Comparison of ENCODE assay signal across 7 cellular contexts in the genomic region with DNA sequence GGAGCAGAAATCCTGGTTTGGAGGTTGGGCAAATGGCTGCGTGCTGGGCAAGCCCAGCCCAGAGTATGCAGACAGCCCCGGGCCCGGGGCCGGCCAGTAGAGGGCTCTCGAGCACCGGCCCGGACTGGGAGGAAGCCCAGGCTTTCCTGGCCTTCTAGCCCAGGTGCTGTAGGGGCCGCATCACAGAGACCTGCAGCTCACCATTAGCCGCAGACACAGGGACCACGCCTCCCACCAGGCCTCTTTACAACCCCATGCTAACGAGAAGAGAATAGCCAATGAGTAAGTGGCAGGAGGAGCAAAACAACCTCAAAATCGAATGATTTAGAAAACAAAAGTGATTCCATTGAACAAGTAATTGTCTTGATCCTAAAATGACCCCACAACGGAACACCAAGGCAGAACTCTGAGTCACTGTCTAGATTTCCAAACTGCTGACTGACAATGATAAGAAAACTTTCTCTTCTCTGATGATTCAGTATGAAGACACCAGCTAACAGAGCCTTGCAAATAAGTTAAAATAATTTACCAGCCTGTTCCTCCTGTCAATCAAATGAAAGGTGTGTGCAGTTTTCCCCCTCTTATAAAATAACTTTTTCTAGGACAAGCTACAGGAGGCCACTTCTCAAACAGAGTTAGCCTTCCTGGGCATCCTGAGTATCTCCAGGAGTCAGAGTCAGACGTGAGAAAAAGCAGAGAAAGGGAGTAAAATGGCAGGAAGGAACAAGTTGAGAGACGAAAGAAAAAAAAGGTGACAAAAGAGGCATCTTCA.
DNase-seq lines count a peak whose midpoint lies in the region; ATAC-seq and TF ChIP-seq lines count a peak whose summit lies in the region.

No MANE protein-coding gene starts in this region.

- POLR2A ChIA-PET in MCF 10A (lab: Yijun Ruan, JAX) = interaction anchor here (0.6 to 1.9 kb wide), 4 partner anchors 276 to 307 kb away, joined by 3 to 7 read pairs (median 6); a partner anchor contains a TSS

- no peak overlapping the region for H3K4me3 Mint-ChIP-seq in MCF 10A (ENCODE audit: unreplicated experiment)

- peak overlapping the region; percentile 19; the same call in 1 of the 2 replicates for H3K4me3 ChIP-seq in WERI-Rb-1 (ENCODE audit: low read depth, low read length)

- no peaks in the 10 kb centered on the region for H3K9me3 ChIP-seq in WERI-Rb-1 (ENCODE audit: severe bottlenecking)

- intact Hi-C loops in MCF 10A (cut with micrococcal nuclease) = loop anchor here (1.0 to 5.0 kb wide), 5 partner anchors 227 to 1453 kb away; no protein-coding TSS in a partner anchor

- H3K9me3 Mint-ChIP-seq in MCF 10A (ENCODE audit: unreplicated experiment) = no peaks in the 10 kb centered on the region

- H3K27me3 Mint-ChIP-seq in MCF 10A (ENCODE audit: insufficient read depth, unreplicated experiment) = peaks cover 11% of the 10 kb centered on the region

- H3K27ac Mint-ChIP-seq in MCF 10A (ENCODE audit: low read depth, unreplicated experiment) = no peak overlapping the region

- no peaks in the 10 kb centered on the region for H3K36me3 Mint-ChIP-seq in MCF 10A (ENCODE audit: insufficient read depth, unreplicated experiment)

- peaks cover 14% of the 10 kb centered on the region for H3K4me1 Mint-ChIP-seq in MCF 10A (ENCODE audit: insufficient read depth, unreplicated experiment)

- no TSS peak for BruUV-seq in MCF 10A (replicated peaks; lab: Mats Ljungman, UMichigan)

- H3K27ac ChIP-seq in WERI-Rb-1 = no peak overlapping the region

- CTCF ChIA-PET in MCF 10A (lab: Yijun Ruan, JAX) = interaction anchor here (0.6 to 5.7 kb wide), 36 partner anchors 9 to 1392 kb away, joined by 3 to 107 read pairs (median 4); a partner anchor contains a TSS

- ATAC-seq in HG02588 (IDR thresholded peaks at IDR 0.05; ENCODE audit: unreplicated experiment) = peak; percentile 72

- H3K36me3 ChIP-seq in WERI-Rb-1 = no peaks in the 10 kb centered on the region

- DNase-seq in GM10266 (ENCODE audit: extremely low spot score) = peak; percentile 86
- DNase-seq in NCI-H1694 treated with DMSO at 0.1 percent for 48 hours (lab: John Stamatoyannopoulos, UW) = peak; percentile 60
- peak; percentile 85 for DNase-seq in WERI-Rb-1
- peak; percentile 75 for DNase-seq in MCF 10A (ENCODE audit: unreplicated experiment)
- DNase-seq in islet precursor cell = peak; percentile 96
- peak; percentile 52 to 54 for DNase-seq in stimulated activated CD4-positive, alpha-beta T cell treated with anti-CD3 and anti-CD28 coated beads, Interleukin-1b, Interleukin-23, amount 100 ng/mL, for 4 hours (ENCODE audit: low read depth in 2 of 2)

- peaks cover 10% of the 10 kb centered on the region for H3K27me3 ChIP-seq in WERI-Rb-1 (ENCODE audit: insufficient read depth, low read depth, severe bottlenecking)

- TF ChIP-seq CTCF in GM10266 (IDR thresholded peaks at IDR 0.05; ENCODE audit: control insufficient read depth, insufficient read depth, low read depth, missing control alignments) = peak; percentile 99
- peak; percentile 96 for TF ChIP-seq CTCF in WERI-Rb-1 (IDR thresholded peaks at IDR 0.05; ENCODE audit: low read depth, low read length)
- TF ChIP-seq CTCF in MCF 10A (IDR thresholded peaks at IDR 0.05; ENCODE audit: unreplicated experiment) = peak; percentile 78
